Comparison of ENCODE assay signal across 20 cellular contexts in the genomic region with DNA sequence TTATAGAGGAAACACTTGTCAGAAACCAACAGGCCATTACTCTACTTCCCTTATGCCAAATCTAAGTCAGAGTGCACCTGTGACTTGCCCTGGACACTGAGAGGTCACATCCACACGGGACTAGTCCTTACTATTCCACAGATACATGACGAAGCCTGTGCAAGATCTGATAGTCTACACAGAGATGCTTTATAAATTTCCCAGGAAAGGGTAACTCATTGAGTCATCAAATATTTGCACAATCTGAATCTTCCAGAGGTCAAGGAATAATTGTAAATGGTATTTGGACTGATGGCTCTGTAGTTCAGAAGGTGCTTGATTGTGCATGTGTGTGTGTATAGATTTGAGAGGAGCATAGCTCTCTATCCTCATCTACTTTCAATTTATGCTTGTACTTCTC. TPM values are rescaled to one million over a fixed set of nuclear protein-coding genes. Genes with fewer than 3 reads are reported as not detected.
DNase-seq lines count a peak whose midpoint lies in the region; ATAC-seq, FAIRE-seq and TF ChIP-seq lines count a peak whose summit lies in the region.
"Had no signal": no experiment of that assay in that cellular context is flagged by ENCODE, and none has a peak within 500 bp of the region (broad histone marks: within the 10 kb centered on the region; RNA-seq: fewer than 3 reads in every experiment).

No MANE protein-coding gene starts in this region.

- no peak overlapping the region for H3K4me3 ChIP-seq in bronchial epithelial cell (ENCODE audit: low read depth, low read length)
- H3K4me3 ChIP-seq in neutrophil (ENCODE audit: low read depth in 1 of 2, low read length in 1 of 2): no peak overlapping the region

- no peaks in the 10 kb centered on the region for H3K9me3 Mint-ChIP-seq in HFFc6
- H3K9me3 Mint-ChIP-seq: CD4-positive, alpha-beta T cell had no signal

- no peaks in the 10 kb centered on the region for H3K9me3 ChIP-seq in neutrophil
- H3K9me3 ChIP-seq: BE2C had no signal

- no peaks in the 10 kb centered on the region for H3K27me3 ChIP-seq in bronchial epithelial cell (ENCODE audit: control insufficient read depth, insufficient read depth, low read length)
- H3K27me3 ChIP-seq in neutrophil: no peaks in the 10 kb centered on the region
- H3K27me3 ChIP-seq: BE2C had no signal

- no peak overlapping the region for H3K4me3 Mint-ChIP-seq in HFFc6
- H3K4me3 Mint-ChIP-seq: CD4-positive, alpha-beta T cell had no signal

- peaks cover 2% of the 10 kb centered on the region; the same call in 1 of the 2 replicates for H3K27me3 Mint-ChIP-seq in HFFc6 (ENCODE audit: insufficient read depth)
- H3K27me3 Mint-ChIP-seq: CD4-positive, alpha-beta T cell had no signal

- FAIRE-seq in bronchial epithelial cell (lab: Jason Lieb, UNC): no peak
- FAIRE-seq: G401.6, H54, HTR-8/SVneo had no signal

- H3K4me1 ChIP-seq in neutrophil (ENCODE audit: control insufficient read depth in 1 of 2, insufficient read depth in 1 of 2, low read depth in 1 of 2, low read length in 1 of 2): peaks cover 0 to 8% of the 10 kb centered on the region in 2 experiments
- H3K4me1 ChIP-seq: BE2C had no signal

- DNase-seq in ELR (ENCODE audit: low read depth) (peak; percentile 27), HFFc6 (peak; percentile 9), bronchial epithelial cell (ENCODE audit: low read depth) (peak; percentile 57), GM19238 (ENCODE audit: insufficient read length, low spot score) (no peak), GM19240 (ENCODE audit: insufficient read length, low spot score) (no peak)
- DNase-seq: BE2C; CD4-positive, alpha-beta T cell; DMS53; MV-4-11; NCI-H1417; NCI-H187 treated with DMSO at 0.1 percent for 48 hours; NCI-H69; NK-92 treated with Interleukin-12 subunit alpha and Interleukin-12 subunit beta, amount 100 ng/mL, for 24 hours; SW 1271 had no signal

- H3K36me3 Mint-ChIP-seq in HFFc6 (ENCODE audit: low read depth): no peaks in the 10 kb centered on the region

- H3K36me3 ChIP-seq in bronchial epithelial cell (ENCODE audit: control insufficient read depth, insufficient read depth, low read length): no peaks in the 10 kb centered on the region
- H3K36me3 ChIP-seq in neutrophil: no peaks in the 10 kb centered on the region
- H3K36me3 ChIP-seq: BE2C had no signal

- peaks cover 24% of the 10 kb centered on the region for H3K4me1 Mint-ChIP-seq in HFFc6 (ENCODE audit: low read depth)

- no peak for ATAC-seq in HG02623 (IDR thresholded peaks at IDR 0.05; ENCODE audit: unreplicated experiment)

- H3K27ac Mint-ChIP-seq in HFFc6: no peak overlapping the region
- H3K27ac Mint-ChIP-seq: CD4-positive, alpha-beta T cell had no signal

- TF ChIP-seq CTCF in HFFc6 (IDR thresholded peaks at IDR 0.05): no peak
- no peak for TF ChIP-seq CTCF in bronchial epithelial cell (IDR thresholded peaks at IDR 0.05; ENCODE audit: insufficient read depth, low read length, severe bottlenecking)
- TF ChIP-seq CTCF in neutrophil (IDR thresholded peaks at IDR 0.05): no peak

- H3K27ac ChIP-seq in neutrophil: peak overlapping the region; percentile 28
- H3K27ac ChIP-seq: HL-60 had no signal

RNA-seq across cellular contexts. Expression of a gene that starts 55.2 kb away (rescaled TPM):
- total RNA-seq in HFFc6 (2021; fragmentation: NEBNext Ultra II Directional; extraction: Animal tissue kit (Norgen Biotek cat#: 25700)): 1 to 10 TPM; 5.0 to 6.5 (median 6.0) TPM
- 9.0 and 15.5 TPM in 2 replicates for total RNA-seq in bronchial epithelial cell

Comparison
In these comparisons a context has a peak if more than half of its experiments do, and no peak if none do; other contexts are left out.
1. DNase-seq: peak in ELR (single experiment), HFFc6 (single experiment) and bronchial epithelial cell (single experiment); none in GM19238 (single experiment) and GM19240 (single experiment).